2 cellular contexts compared by ENCODE assay signal in the genomic region with DNA sequence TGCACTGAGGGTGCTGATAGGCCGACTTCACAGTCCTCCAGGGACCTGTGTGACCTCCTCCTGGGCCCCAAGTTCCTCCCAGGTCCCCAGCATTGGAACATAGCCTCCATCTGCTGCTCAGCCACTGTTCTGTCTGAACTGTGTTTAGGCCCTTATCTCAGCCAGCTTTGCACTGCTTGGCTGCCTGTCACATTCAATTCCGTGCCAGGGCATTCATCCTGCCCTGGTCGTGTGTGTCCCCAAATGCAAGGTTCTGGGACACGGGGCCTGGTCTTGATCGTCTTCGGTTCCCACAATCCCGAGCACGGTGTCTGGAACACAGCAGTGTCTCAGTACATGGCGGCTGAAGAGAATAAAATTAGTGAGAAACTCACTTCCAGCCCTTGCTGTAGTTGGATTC.
TF ChIP-seq lines count a peak whose summit lies in the region.

No MANE protein-coding gene starts in this region.

TF ChIP-seq in GM23338, 12 proteins besides CTCF, POLR2A, EP300 and RAD21 (continued from another document):
- TF ChIP-seq, protein P1, sequence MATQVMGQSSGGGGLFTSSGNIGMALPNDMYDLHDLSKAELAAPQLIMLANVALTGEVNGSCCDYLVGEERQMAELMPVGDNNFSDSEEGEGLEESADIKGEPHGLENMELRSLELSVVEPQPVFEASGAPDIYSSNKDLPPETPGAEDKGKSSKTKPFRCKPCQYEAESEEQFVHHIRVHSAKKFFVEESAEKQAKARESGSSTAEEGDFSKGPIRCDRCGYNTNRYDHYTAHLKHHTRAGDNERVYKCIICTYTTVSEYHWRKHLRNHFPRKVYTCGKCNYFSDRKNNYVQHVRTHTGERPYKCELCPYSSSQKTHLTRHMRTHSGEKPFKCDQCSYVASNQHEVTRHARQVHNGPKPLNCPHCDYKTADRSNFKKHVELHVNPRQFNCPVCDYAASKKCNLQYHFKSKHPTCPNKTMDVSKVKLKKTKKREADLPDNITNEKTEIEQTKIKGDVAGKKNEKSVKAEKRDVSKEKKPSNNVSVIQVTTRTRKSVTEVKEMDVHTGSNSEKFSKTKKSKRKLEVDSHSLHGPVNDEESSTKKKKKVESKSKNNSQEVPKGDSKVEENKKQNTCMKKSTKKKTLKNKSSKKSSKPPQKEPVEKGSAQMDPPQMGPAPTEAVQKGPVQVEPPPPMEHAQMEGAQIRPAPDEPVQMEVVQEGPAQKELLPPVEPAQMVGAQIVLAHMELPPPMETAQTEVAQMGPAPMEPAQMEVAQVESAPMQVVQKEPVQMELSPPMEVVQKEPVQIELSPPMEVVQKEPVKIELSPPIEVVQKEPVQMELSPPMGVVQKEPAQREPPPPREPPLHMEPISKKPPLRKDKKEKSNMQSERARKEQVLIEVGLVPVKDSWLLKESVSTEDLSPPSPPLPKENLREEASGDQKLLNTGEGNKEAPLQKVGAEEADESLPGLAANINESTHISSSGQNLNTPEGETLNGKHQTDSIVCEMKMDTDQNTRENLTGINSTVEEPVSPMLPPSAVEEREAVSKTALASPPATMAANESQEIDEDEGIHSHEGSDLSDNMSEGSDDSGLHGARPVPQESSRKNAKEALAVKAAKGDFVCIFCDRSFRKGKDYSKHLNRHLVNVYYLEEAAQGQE (IDR thresholded peaks at IDR 0.05; ENCODE audit: unreplicated experiment): no peak
- TF ChIP-seq ZNF331 (CRISPR knock-in tag; IDR thresholded peaks at IDR 0.05; ENCODE audit: low read depth): no peak
- no peak for TF ChIP-seq EZH2phosphoT487 (IDR thresholded peaks at IDR 0.05; ENCODE audit: unreplicated experiment)
- TF ChIP-seq POLR2AphosphoS5 (IDR thresholded peaks at IDR 0.05; ENCODE audit: low read depth): no peak
- no peak for TF ChIP-seq JUNB (IDR thresholded peaks at IDR 0.05; ENCODE audit: unreplicated experiment)
- TF ChIP-seq CREB1 (CRISPR knock-in tag; IDR thresholded peaks at IDR 0.05; ENCODE audit: low read depth): no peak
- no peak for TF ChIP-seq ZNF114 (CRISPR knock-in tag; IDR thresholded peaks at IDR 0.05)
- TF ChIP-seq, protein P2, sequence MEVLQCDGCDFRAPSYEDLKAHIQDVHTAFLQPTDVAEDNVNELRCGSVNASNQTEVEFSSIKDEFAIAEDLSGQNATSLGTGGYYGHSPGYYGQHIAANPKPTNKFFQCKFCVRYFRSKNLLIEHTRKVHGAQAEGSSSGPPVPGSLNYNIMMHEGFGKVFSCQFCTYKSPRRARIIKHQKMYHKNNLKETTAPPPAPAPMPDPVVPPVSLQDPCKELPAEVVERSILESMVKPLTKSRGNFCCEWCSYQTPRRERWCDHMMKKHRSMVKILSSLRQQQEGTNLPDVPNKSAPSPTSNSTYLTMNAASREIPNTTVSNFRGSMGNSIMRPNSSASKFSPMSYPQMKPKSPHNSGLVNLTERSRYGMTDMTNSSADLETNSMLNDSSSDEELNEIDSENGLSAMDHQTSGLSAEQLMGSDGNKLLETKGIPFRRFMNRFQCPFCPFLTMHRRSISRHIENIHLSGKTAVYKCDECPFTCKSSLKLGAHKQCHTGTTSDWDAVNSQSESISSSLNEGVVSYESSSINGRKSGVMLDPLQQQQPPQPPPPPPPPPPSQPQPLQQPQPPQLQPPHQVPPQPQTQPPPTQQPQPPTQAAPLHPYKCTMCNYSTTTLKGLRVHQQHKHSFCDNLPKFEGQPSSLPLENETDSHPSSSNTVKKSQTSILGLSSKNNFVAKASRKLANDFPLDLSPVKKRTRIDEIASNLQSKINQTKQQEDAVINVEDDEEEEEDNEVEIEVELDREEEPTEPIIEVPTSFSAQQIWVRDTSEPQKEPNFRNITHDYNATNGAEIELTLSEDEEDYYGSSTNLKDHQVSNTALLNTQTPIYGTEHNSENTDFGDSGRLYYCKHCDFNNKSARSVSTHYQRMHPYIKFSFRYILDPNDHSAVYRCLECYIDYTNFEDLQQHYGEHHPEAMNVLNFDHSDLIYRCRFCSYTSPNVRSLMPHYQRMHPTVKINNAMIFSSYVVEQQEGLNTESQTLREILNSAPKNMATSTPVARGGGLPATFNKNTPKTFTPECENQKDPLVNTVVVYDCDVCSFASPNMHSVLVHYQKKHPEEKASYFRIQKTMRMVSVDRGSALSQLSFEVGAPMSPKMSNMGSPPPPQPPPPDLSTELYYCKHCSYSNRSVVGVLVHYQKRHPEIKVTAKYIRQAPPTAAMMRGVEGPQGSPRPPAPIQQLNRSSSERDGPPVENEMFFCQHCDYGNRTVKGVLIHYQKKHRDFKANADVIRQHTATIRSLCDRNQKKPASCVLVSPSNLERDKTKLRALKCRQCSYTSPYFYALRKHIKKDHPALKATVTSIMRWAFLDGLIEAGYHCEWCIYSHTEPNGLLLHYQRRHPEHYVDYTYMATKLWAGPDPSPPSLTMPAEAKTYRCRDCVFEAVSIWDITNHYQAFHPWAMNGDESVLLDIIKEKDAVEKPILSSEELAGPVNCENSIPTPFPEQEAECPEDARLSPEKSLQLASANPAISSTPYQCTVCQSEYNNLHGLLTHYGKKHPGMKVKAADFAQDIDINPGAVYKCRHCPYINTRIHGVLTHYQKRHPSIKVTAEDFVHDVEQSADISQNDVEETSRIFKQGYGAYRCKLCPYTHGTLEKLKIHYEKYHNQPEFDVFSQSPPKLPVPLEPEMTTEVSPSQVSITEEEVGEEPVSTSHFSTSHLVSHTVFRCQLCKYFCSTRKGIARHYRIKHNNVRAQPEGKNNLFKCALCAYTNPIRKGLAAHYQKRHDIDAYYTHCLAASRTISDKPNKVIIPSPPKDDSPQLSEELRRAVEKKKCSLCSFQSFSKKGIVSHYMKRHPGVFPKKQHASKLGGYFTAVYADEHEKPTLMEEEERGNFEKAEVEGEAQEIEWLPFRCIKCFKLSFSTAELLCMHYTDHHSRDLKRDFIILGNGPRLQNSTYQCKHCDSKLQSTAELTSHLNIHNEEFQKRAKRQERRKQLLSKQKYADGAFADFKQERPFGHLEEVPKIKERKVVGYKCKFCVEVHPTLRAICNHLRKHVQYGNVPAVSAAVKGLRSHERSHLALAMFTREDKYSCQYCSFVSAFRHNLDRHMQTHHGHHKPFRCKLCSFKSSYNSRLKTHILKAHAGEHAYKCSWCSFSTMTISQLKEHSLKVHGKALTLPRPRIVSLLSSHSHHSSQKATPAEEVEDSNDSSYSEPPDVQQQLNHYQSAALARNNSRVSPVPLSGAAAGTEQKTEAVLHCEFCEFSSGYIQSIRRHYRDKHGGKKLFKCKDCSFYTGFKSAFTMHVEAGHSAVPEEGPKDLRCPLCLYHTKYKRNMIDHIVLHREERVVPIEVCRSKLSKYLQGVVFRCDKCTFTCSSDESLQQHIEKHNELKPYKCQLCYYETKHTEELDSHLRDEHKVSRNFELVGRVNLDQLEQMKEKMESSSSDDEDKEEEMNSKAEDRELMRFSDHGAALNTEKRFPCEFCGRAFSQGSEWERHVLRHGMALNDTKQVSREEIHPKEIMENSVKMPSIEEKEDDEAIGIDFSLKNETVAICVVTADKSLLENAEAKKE (CRISPR knock-in tag; IDR thresholded peaks at IDR 0.05): no peak
- TF ChIP-seq NANOG (IDR thresholded peaks at IDR 0.05; ENCODE audit: borderline replicate concordance): no peak

TF ChIP-seq in GM12878, 131 proteins besides CTCF, POLR2A, EP300 and RAD21 (continued from another document):
- TF ChIP-seq, protein P3, sequence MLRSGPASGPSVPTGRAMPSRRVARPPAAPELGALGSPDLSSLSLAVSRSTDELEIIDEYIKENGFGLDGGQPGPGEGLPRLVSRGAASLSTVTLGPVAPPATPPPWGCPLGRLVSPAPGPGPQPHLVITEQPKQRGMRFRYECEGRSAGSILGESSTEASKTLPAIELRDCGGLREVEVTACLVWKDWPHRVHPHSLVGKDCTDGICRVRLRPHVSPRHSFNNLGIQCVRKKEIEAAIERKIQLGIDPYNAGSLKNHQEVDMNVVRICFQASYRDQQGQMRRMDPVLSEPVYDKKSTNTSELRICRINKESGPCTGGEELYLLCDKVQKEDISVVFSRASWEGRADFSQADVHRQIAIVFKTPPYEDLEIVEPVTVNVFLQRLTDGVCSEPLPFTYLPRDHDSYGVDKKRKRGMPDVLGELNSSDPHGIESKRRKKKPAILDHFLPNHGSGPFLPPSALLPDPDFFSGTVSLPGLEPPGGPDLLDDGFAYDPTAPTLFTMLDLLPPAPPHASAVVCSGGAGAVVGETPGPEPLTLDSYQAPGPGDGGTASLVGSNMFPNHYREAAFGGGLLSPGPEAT (IDR thresholded peaks at IDR 0.05; ENCODE audit: low read depth): no peak
- TF ChIP-seq NFXL1 (IDR thresholded peaks at IDR 0.05; ENCODE audit: borderline replicate concordance): no peak
